In genomic region chr17:44002141-44002848, GRCh38 we compare ENCODE assay signal across 1 cellular context.
TF ChIP-seq lines count a peak whose summit lies in the region.

No MANE protein-coding gene starts in this region.

TF ChIP-seq in HCT116, 20 proteins besides CTCF, POLR2A, EP300 and RAD21 (continued from another document):
- TF ChIP-seq EGR1 (IDR thresholded peaks at IDR 0.05; ENCODE audit: low read depth) (no peak), REST (IDR thresholded peaks at IDR 0.05; ENCODE audit: low read depth) (no peak), FOSL1 (IDR thresholded peaks at IDR 0.05; ENCODE audit: low read depth) (peak; percentile 50; the same call in 1 of the 2 replicates), ZFX (IDR thresholded peaks at IDR 0.05) (no peak), YY1 (IDR thresholded peaks at IDR 0.05; ENCODE audit: extremely low read depth, insufficient replicate concordance, low read depth, low read length) (no peak), EZH2phosphoT487 (IDR thresholded peaks at IDR 0.05; ENCODE audit: borderline replicate concordance) (no peak), ZBTB33 (IDR thresholded peaks at IDR 0.05; ENCODE audit: extremely low read depth, insufficient replicate concordance, low read length) (no peak)
